In genomic region chr13:40648841-40649240, GRCh38 we compare ENCODE assay signal across 16 cellular contexts. TPM values are rescaled to one million over a fixed set of nuclear protein-coding genes. Genes with fewer than 3 reads are reported as not detected.
A peak's percentile ranks its signal among the peaks of the same experiment; 100 is the strongest.
DNase-seq lines count a peak whose midpoint lies in the region; ATAC-seq, FAIRE-seq and TF ChIP-seq lines count a peak whose summit lies in the region.
"Had no signal": no experiment of that assay in that cellular context is flagged by ENCODE, and none has a peak within 500 bp of the region (broad histone marks: within the 10 kb centered on the region; RNA-seq: fewer than 3 reads in every experiment).

No MANE protein-coding gene starts in this region.

- H3K9me3 Mint-ChIP-seq in activated CD8-positive, alpha-beta T cell treated with anti-CD3 and anti-CD28 coated beads for 36 hours = peaks cover 2% of the 10 kb centered on the region
- no peaks in the 10 kb centered on the region for H3K9me3 Mint-ChIP-seq in activated CD8-positive, alpha-beta T cell treated with anti-CD3 and anti-CD28 coated beads, Interleukin-2, amount 10 ng/mL, durations not matched to agents 7 days and 5 days (ENCODE audit: insufficient read depth)
- peaks cover 0 to 2% of the 10 kb centered on the region in 2 donors for H3K9me3 Mint-ChIP-seq in stimulated activated naive B cell treated with anti-CD40 and anti-IgM and Interleukin-4, amounts not matched to agents 10 μg/mL and 1 μg/mL and 100 μg/mL, for 72 hours
- H3K9me3 Mint-ChIP-seq: HFFc6 had no signal

- no peak for TF ChIP-seq POLR2A in endothelial cell of umbilical vein (IDR thresholded peaks at IDR 0.05; ENCODE audit: low read depth, low read length)

- no peaks in the 10 kb centered on the region for H3K27me3 Mint-ChIP-seq in activated CD8-positive, alpha-beta T cell treated with anti-CD3 and anti-CD28 coated beads for 36 hours
- H3K27me3 Mint-ChIP-seq in activated CD8-positive, alpha-beta T cell treated with anti-CD3 and anti-CD28 coated beads, Interleukin-2, amount 10 ng/mL, durations not matched to agents 7 days and 5 days (ENCODE audit: low read depth) = no peaks in the 10 kb centered on the region
- no peaks in the 10 kb centered on the region for H3K27me3 Mint-ChIP-seq in stimulated activated naive B cell treated with anti-CD40 and anti-IgM and Interleukin-4, amounts not matched to agents 10 μg/mL and 1 μg/mL and 100 μg/mL, for 72 hours

- H3K27me3 ChIP-seq in OCI-LY1 (ENCODE audit: insufficient read depth, low read length) = no peaks in the 10 kb centered on the region
- no peaks in the 10 kb centered on the region for H3K27me3 ChIP-seq in endothelial cell of umbilical vein (ENCODE audit: control insufficient read depth in 2 of 2, insufficient read depth in 2 of 2, low read length in 2 of 2)
- H3K27me3 ChIP-seq in dorsolateral prefrontal cortex = no peaks in the 10 kb centered on the region
- H3K27me3 ChIP-seq: adrenal gland, esophagus squamous epithelium, sigmoid colon, stomach had no signal

- peak; percentile 40 for DNase-seq in activated CD8-positive, alpha-beta T cell treated with anti-CD3 and anti-CD28 coated beads for 36 hours
- DNase-seq in activated CD8-positive, alpha-beta T cell treated with anti-CD3 and anti-CD28 coated beads, Interleukin-2, amount 10 ng/mL, durations not matched to agents 7 days and 5 days = no peak
- DNase-seq in endothelial cell of umbilical vein (ENCODE audit: low read depth, low spot score) = peak; percentile 44
- no peak for DNase-seq in stimulated activated naive B cell treated with anti-CD40 and anti-IgM and Interleukin-4, amounts not matched to agents 10 μg/mL and 1 μg/mL and 100 μg/mL, for 72 hours
- DNase-seq in RPMI8226 = no peak
- DNase-seq in DMS53 treated with DMSO at 0.1 percent for 48 hours (lab: John Stamatoyannopoulos, UW; ENCODE audit: unreplicated experiment) = no peak
- DNase-seq in dorsolateral prefrontal cortex = no peak
- DNase-seq: adrenal gland, esophagus squamous epithelium, HFFc6, NCI-H2081 treated with DMSO at 0.1 percent for 48 hours, NCI-H82, sigmoid colon, stomach had no signal

- H3K27ac ChIP-seq in OCI-LY1 (ENCODE audit: low read depth, low read length, poor library complexity, severe bottlenecking) (peak overlapping the region; percentile 97), endothelial cell of umbilical vein (ENCODE audit: insufficient read depth, low read depth, low read length) (peak overlapping the region; percentile 7), dorsolateral prefrontal cortex (no peak overlapping the region)
- H3K27ac ChIP-seq: stomach had no signal

- H3K79me2 ChIP-seq in OCI-LY1 (ENCODE audit: insufficient read depth, low read length) = peaks cover 90% of the 10 kb centered on the region
- peaks cover 97% of the 10 kb centered on the region for H3K79me2 ChIP-seq in endothelial cell of umbilical vein (ENCODE audit: control insufficient read depth, insufficient read depth, low read length)

- no peaks in the 10 kb centered on the region for H3K9me2 ChIP-seq in OCI-LY1 (ENCODE audit: low read depth, low read length)

- H4K20me1 ChIP-seq in OCI-LY1 (ENCODE audit: insufficient read depth, low read length) = no peaks in the 10 kb centered on the region
- peaks cover 13% of the 10 kb centered on the region for H4K20me1 ChIP-seq in endothelial cell of umbilical vein (replicated peaks; ENCODE audit: control insufficient read depth, extremely low read depth, insufficient read depth, low read length)

- H3K4me3 ChIP-seq in OCI-LY1 (ENCODE audit: low read depth, low read length, poor library complexity, severe bottlenecking) (peak overlapping the region; percentile 23), endothelial cell of umbilical vein (replicated peaks in 1 of 3; ENCODE audit: insufficient read depth in 1 of 3, low read depth in 1 of 3, low read length in 3 of 3) (no peak overlapping the region), dorsolateral prefrontal cortex (no peak overlapping the region)
- H3K4me3 ChIP-seq: adrenal gland, esophagus squamous epithelium, sigmoid colon, stomach had no signal

- POLR2A ChIA-PET in activated CD8-positive, alpha-beta T cell treated with anti-CD3 and anti-CD28 coated beads for 36 hours (lab: Charles Lee) = interaction anchor here (1.2 kb wide), 1 partner anchor 22 kb away, joined by 3 read pairs; no protein-coding TSS in a partner anchor
- POLR2A ChIA-PET in activated CD8-positive, alpha-beta T cell treated with anti-CD3 and anti-CD28 coated beads, Interleukin-2, amount 10 ng/mL, durations not matched to agents 7 days and 5 days (lab: Charles Lee) = interaction anchor here (1.9 kb wide), 1 partner anchor 15 kb away, joined by 11 read pairs; no protein-coding TSS in a partner anchor
- POLR2A ChIA-PET in endothelial cell of umbilical vein (lab: Charles Lee) = no interaction called here

- CTCF ChIA-PET in activated CD8-positive, alpha-beta T cell treated with anti-CD3 and anti-CD28 coated beads for 36 hours (lab: Charles Lee) = interaction anchor here (2.8 kb wide), 1 partner anchor 12 kb away, joined by 13 read pairs; no protein-coding TSS in a partner anchor
- CTCF ChIA-PET in activated CD8-positive, alpha-beta T cell treated with anti-CD3 and anti-CD28 coated beads, Interleukin-2, amount 10 ng/mL, durations not matched to agents 7 days and 5 days (lab: Charles Lee) = no interaction called here
- CTCF ChIA-PET in endothelial cell of umbilical vein (lab: Charles Lee) = interaction anchor here (1.1 to 1.7 kb wide), 3 partner anchors 9 to 146 kb away, joined by 3 to 4 read pairs (median 3); no protein-coding TSS in a partner anchor

- no peaks in the 10 kb centered on the region for H3K9me1 ChIP-seq in endothelial cell of umbilical vein (replicated peaks; ENCODE audit: control insufficient read depth, extremely low read depth, insufficient read depth, low read length)

- no peak for FAIRE-seq in endothelial cell of umbilical vein (lab: Jason Lieb, UNC)
- FAIRE-seq: D721Med had no signal

- H3K4me3 Mint-ChIP-seq in activated CD8-positive, alpha-beta T cell treated with anti-CD3 and anti-CD28 coated beads for 36 hours = no peak overlapping the region
- H3K4me3 Mint-ChIP-seq in activated CD8-positive, alpha-beta T cell treated with anti-CD3 and anti-CD28 coated beads, Interleukin-2, amount 10 ng/mL, durations not matched to agents 7 days and 5 days = no peak overlapping the region
- H3K4me3 Mint-ChIP-seq in stimulated activated naive B cell treated with anti-CD40 and anti-IgM and Interleukin-4, amounts not matched to agents 10 μg/mL and 1 μg/mL and 100 μg/mL, for 72 hours = no peak overlapping the region

- intact Hi-C loops in activated CD8-positive, alpha-beta T cell treated with anti-CD3 and anti-CD28 coated beads for 36 hours (cut with micrococcal nuclease) = no loop called here
- intact Hi-C loops in endothelial cell of umbilical vein (cut with micrococcal nuclease) (loop anchor here (1.0 to 2.0 kb wide), 3 partner anchors 9 to 60 kb away; no protein-coding TSS in a partner anchor), dorsolateral prefrontal cortex (cut with DNase I) (no loop called here)

- ATAC-seq in activated CD8-positive, alpha-beta T cell treated with anti-CD3 and anti-CD28 coated beads for 36 hours = peak; percentile 24
- no peak for ATAC-seq in activated CD8-positive, alpha-beta T cell treated with anti-CD3 and anti-CD28 coated beads, Interleukin-2, amount 10 ng/mL, durations not matched to agents 7 days and 5 days
- ATAC-seq in stimulated activated naive B cell treated with anti-CD40 and anti-IgM and Interleukin-4, amounts not matched to agents 10 μg/mL and 1 μg/mL and 100 μg/mL, for 72 hours (replicated peaks) = peak; percentile 7 to 29

- no peaks in the 10 kb centered on the region for H3K9me3 ChIP-seq in OCI-LY1 (ENCODE audit: low read length)
- H3K9me3 ChIP-seq in endothelial cell of umbilical vein (replicated peaks; ENCODE audit: control insufficient read depth, insufficient read depth, low read length) = no peaks in the 10 kb centered on the region
- H3K9me3 ChIP-seq: adrenal gland, esophagus squamous epithelium, sigmoid colon, stomach had no signal

- peaks cover 34% of the 10 kb centered on the region for H3K36me3 Mint-ChIP-seq in activated CD8-positive, alpha-beta T cell treated with anti-CD3 and anti-CD28 coated beads for 36 hours (ENCODE audit: low read depth)
- peaks cover 35% of the 10 kb centered on the region for H3K36me3 Mint-ChIP-seq in activated CD8-positive, alpha-beta T cell treated with anti-CD3 and anti-CD28 coated beads, Interleukin-2, amount 10 ng/mL, durations not matched to agents 7 days and 5 days (ENCODE audit: low read depth)
- H3K36me3 Mint-ChIP-seq in stimulated activated naive B cell treated with anti-CD40 and anti-IgM and Interleukin-4, amounts not matched to agents 10 μg/mL and 1 μg/mL and 100 μg/mL, for 72 hours = peaks cover 10 to 19% of the 10 kb centered on the region in 2 donors

- H3K27ac Mint-ChIP-seq in activated CD8-positive, alpha-beta T cell treated with anti-CD3 and anti-CD28 coated beads for 36 hours = peak overlapping the region; percentile 67
- no peak overlapping the region for H3K27ac Mint-ChIP-seq in activated CD8-positive, alpha-beta T cell treated with anti-CD3 and anti-CD28 coated beads, Interleukin-2, amount 10 ng/mL, durations not matched to agents 7 days and 5 days
- peak overlapping the region; percentile 51 for H3K27ac Mint-ChIP-seq in stimulated activated naive B cell treated with anti-CD40 and anti-IgM and Interleukin-4, amounts not matched to agents 10 μg/mL and 1 μg/mL and 100 μg/mL, for 72 hours
- H3K27ac Mint-ChIP-seq: HFFc6 had no signal

- dilution Hi-C loops in endothelial cell of umbilical vein (cut with MboI; ENCODE audit: extremely low pct_ligation_motif_present, low sequenced_read_pairs) = no loop called here

- peaks cover 96% of the 10 kb centered on the region for H3K4me1 Mint-ChIP-seq in activated CD8-positive, alpha-beta T cell treated with anti-CD3 and anti-CD28 coated beads for 36 hours (ENCODE audit: low read depth)
- H3K4me1 Mint-ChIP-seq in activated CD8-positive, alpha-beta T cell treated with anti-CD3 and anti-CD28 coated beads, Interleukin-2, amount 10 ng/mL, durations not matched to agents 7 days and 5 days (ENCODE audit: low read depth) = peaks cover 93% of the 10 kb centered on the region
- peaks cover 62 to 97% of the 10 kb centered on the region in 2 donors for H3K4me1 Mint-ChIP-seq in stimulated activated naive B cell treated with anti-CD40 and anti-IgM and Interleukin-4, amounts not matched to agents 10 μg/mL and 1 μg/mL and 100 μg/mL, for 72 hours

- H3K9ac ChIP-seq in OCI-LY1 (ENCODE audit: low read length) (peak overlapping the region; percentile 22; the same call in 1 of the 2 replicates), endothelial cell of umbilical vein (replicated peaks; ENCODE audit: extremely low read depth, insufficient read depth, low read length) (peak overlapping the region; percentile 22)

- no peak for TF ChIP-seq CTCF in activated CD8-positive, alpha-beta T cell treated with anti-CD3 and anti-CD28 coated beads for 36 hours (IDR thresholded peaks at IDR 0.05)
- TF ChIP-seq CTCF in OCI-LY1 (IDR thresholded peaks at IDR 0.05; ENCODE audit: low read length) = no peak
- no peak for TF ChIP-seq CTCF in endothelial cell of umbilical vein (IDR thresholded peaks at IDR 0.05; ENCODE audit: extremely low read depth in 1 of 2, insufficient read depth in 1 of 2, low read depth in 1 of 2, low read length in 2 of 2)
- no peak for TF ChIP-seq CTCF in dorsolateral prefrontal cortex (IDR thresholded peaks at IDR 0.05 in 54 of 56, conservative IDR thresholded peaks at IDR 0.05 in 2 of 56; ENCODE audit: low read depth in 1 of 56, partially characterized antibody in 56 of 56)

- H3K4me1 ChIP-seq in OCI-LY1 (ENCODE audit: insufficient read depth, low read length, severe bottlenecking) (peaks cover 99% of the 10 kb centered on the region), endothelial cell of umbilical vein (ENCODE audit: control insufficient read depth, extremely low read depth, insufficient read depth, low read length) (peaks cover 36% of the 10 kb centered on the region)

- H3K36me3 ChIP-seq in OCI-LY1 (ENCODE audit: insufficient read depth, low read length) (peaks cover 4% of the 10 kb centered on the region; the same call in 1 of the 2 replicates), endothelial cell of umbilical vein (ENCODE audit: control insufficient read depth in 2 of 2, extremely low read depth in 1 of 2, insufficient read depth in 2 of 2, low read length in 2 of 2) (no peaks in the 10 kb centered on the region)
- H3K36me3 ChIP-seq: adrenal gland, esophagus squamous epithelium, sigmoid colon, stomach had no signal

- H3K4me2 ChIP-seq in OCI-LY1 (ENCODE audit: low read length) = peak overlapping the region; percentile 81
- peak overlapping the region; percentile 17 for H3K4me2 ChIP-seq in endothelial cell of umbilical vein (ENCODE audit: insufficient read depth, low read length)

- no peak overlapping the region for H2AFZ ChIP-seq in OCI-LY1 (ENCODE audit: low read length)
- H2AFZ ChIP-seq in endothelial cell of umbilical vein (ENCODE audit: low read depth, low read length) = no peak overlapping the region

- no peaks in the 10 kb centered on the region for H3F3A ChIP-seq in OCI-LY1 (ENCODE audit: insufficient read depth, low read length)

- BruUV-seq in endothelial cell of umbilical vein (replicated peaks; lab: Mats Ljungman, UMichigan) = no TSS peak

RNA-seq across cellular contexts. Expression of gene FOXO1, which starts 17.6 kb away (rescaled TPM):
- 10 to 100 TPM; 30.6 to 30.8 TPM for total RNA-seq in activated CD8-positive, alpha-beta T cell treated with anti-CD3 and anti-CD28 coated beads for 36 hours
- 10 to 100 TPM; 23.1 to 24.0 TPM for total RNA-seq in activated CD8-positive, alpha-beta T cell treated with anti-CD3 and anti-CD28 coated beads, Interleukin-2, amount 10 ng/mL, durations not matched to agents 7 days and 5 days
- total RNA-seq in endothelial cell of umbilical vein (47.6 and 48.5 TPM in 2 replicates), dorsolateral prefrontal cortex (10 to 100 TPM in 118 of 120 experiments, 1 to 10 TPM in 2; 9.8 to 31.6 (median 16.3) TPM)
- 44.7 and 46.6 TPM in 2 replicates for polyA plus RNA-seq in endothelial cell of umbilical vein
- 26.5 and 27.1 TPM in 2 replicates for polyA plus RNA-seq in endothelial cell of umbilical vein (2011; cell fraction: cytosol; rRNA removed)
- polyA plus RNA-seq in endothelial cell of umbilical vein (2011; cell fraction: nucleus; rRNA removed) = 50.3 and 58.3 TPM in 2 replicates
- 28.4 and 38.6 TPM in 2 replicates for polyA plus RNA-seq in endothelial cell of umbilical vein (2012)
- 143 and 150 TPM in 2 replicates for polyA minus RNA-seq in endothelial cell of umbilical vein
- polyA minus RNA-seq in endothelial cell of umbilical vein (2011; cell fraction: cytosol; rRNA and poly(A)+ RNA removed) = 3.6 TPM
- 136 and 154 TPM in 2 replicates for polyA minus RNA-seq in endothelial cell of umbilical vein (2011; cell fraction: nucleus; rRNA and poly(A)+ RNA removed)

Comparison
In these comparisons a context has a peak if more than half of its experiments do, and no peak if none do; other contexts are left out.
1. DNase-seq: peak in activated CD8-positive, alpha-beta T cell treated with anti-CD3 and anti-CD28 coated beads for 36 hours (single experiment) and endothelial cell of umbilical vein (single experiment); none in activated CD8-positive, alpha-beta T cell treated with anti-CD3 and anti-CD28 coated beads, Interleukin-2, amount 10 ng/mL, durations not matched to agents 7 days and 5 days (single experiment), stimulated activated naive B cell treated with anti-CD40 and anti-IgM and Interleukin-4, amounts not matched to agents 10 μg/mL and 1 μg/mL and 100 μg/mL, for 72 hours (single experiment), RPMI8226 (single experiment), DMS53 treated with DMSO at 0.1 percent for 48 hours (single experiment) and dorsolateral prefrontal cortex (0 of 10).
2. H3K27ac ChIP-seq: peak in OCI-LY1 (single experiment) and endothelial cell of umbilical vein (single experiment); none in dorsolateral prefrontal cortex (0 of 59).